Comparison of ENCODE assay signal across 11 cellular contexts in the genomic region with DNA sequence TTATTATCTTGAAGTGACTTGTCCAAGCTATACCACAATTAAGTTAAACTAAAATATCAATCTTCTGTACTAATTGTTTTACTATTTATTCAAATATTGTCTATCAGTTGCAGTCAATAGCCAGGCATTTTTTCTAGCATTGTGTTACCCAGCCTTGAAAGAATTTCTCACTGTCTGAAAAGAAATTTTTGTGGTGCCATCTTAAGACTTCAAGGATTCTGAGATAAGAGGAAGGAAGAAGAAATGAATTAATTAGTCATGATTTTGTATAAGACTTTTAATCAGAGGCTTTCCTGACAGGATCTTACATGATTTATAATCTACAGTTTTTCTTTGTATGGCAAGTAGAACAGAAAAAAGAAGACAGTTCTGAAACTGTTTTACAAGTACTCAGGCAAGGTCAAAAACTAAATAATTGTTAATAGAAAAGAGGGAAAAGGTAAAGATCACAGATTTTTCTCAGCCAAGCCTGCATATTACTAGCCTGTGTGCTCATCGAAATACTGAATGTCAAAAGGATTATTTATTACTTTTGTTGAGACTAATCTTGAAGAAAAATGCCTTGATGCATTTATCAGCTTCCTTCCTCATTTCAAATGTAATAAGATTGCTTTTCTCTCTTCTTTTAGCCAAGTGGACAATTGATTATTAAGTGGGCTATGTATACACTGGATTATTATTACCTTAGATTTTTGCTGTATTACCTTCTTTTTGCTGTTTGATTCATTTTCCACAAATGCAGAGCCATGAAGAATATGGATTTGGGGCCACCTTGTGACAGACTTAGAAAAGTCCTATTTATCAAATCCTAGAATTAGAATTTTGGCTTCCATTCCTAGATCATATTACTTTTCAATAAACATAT. TPM values are rescaled to one million over a fixed set of nuclear protein-coding genes. Genes with fewer than 3 reads are reported as not detected.
DNase-seq lines count a peak whose midpoint lies in the region; ATAC-seq and TF ChIP-seq lines count a peak whose summit lies in the region.
"Had no signal": no experiment of that assay in that cellular context is flagged by ENCODE, and none has a peak within 500 bp of the region (broad histone marks: within the 10 kb centered on the region; RNA-seq: fewer than 3 reads in every experiment).

No MANE protein-coding gene starts in this region.

- no peak for ATAC-seq in left lung
- no peak for ATAC-seq in HG02884 (IDR thresholded peaks at IDR 0.05; ENCODE audit: unreplicated experiment)
- ATAC-seq in HG02973 (IDR thresholded peaks at IDR 0.05; ENCODE audit: unreplicated experiment): no peak

- DNase-seq in BJ (ENCODE audit: low read depth): no peak
- peak; percentile 67 for DNase-seq in HT-29 (ENCODE audit: low spot score)
- DNase-seq in amniotic stem cell (lab: John Stamatoyannopoulos, UW): peak; percentile 32
- no peak for DNase-seq in left lung
- DNase-seq in SK-N-DZ (ENCODE audit: low spot score): no peak
- DNase-seq in NCI-H2029 treated with DMSO at 0.1 percent for 48 hours (lab: John Stamatoyannopoulos, UW): no peak
- DNase-seq: activated CD8-positive, alpha-beta memory T cell treated with anti-CD3 and anti-CD28 coated beads, Interleukin-2, amount 50 U/mL, for 4 hours; esophagus squamous epithelium had no signal

- H3K4me3 ChIP-seq in BJ (ENCODE audit: low read depth, low read length) (no peak overlapping the region), left lung (no peak overlapping the region)
- H3K4me3 ChIP-seq: esophagus squamous epithelium had no signal

- POLR2A ChIA-PET in BJ (lab: Charles Lee): no interaction called here

- intact Hi-C loops in left lung (cut with DNase I): no loop called here

- H3K36me3 ChIP-seq in BJ (ENCODE audit: control insufficient read depth, insufficient read depth, low read length) (no peaks in the 10 kb centered on the region), left lung (no peaks in the 10 kb centered on the region)
- H3K36me3 ChIP-seq: esophagus squamous epithelium had no signal

- TF ChIP-seq CTCF in BJ (IDR thresholded peaks at IDR 0.05; ENCODE audit: insufficient read depth, low read depth, low read length): peak; percentile 43
- TF ChIP-seq CTCF in left lung (IDR thresholded peaks at IDR 0.05): peak; percentile 15 to 20

- no peaks in the 10 kb centered on the region for H3K9me3 ChIP-seq in left lung
- H3K9me3 ChIP-seq: esophagus squamous epithelium had no signal

- CTCF ChIA-PET in BJ (lab: Yijun Ruan, JAX): interaction anchor here (0.8 to 2.8 kb wide), 12 partner anchors 9 to 349 kb away, joined by 3 to 21 read pairs (median 4); no protein-coding TSS in a partner anchor

- peaks cover 0 to 6% of the 10 kb centered on the region in 2 donors for H3K4me1 ChIP-seq in left lung
- H3K4me1 ChIP-seq: esophagus squamous epithelium, parathyroid adenoma had no signal

- H3K27ac ChIP-seq in left lung: no peak overlapping the region
- H3K27ac ChIP-seq: esophagus squamous epithelium, parathyroid adenoma had no signal

- H3K27me3 ChIP-seq in BJ (ENCODE audit: control insufficient read depth, insufficient read depth, low read length) (no peaks in the 10 kb centered on the region), left lung (no peaks in the 10 kb centered on the region)
- H3K27me3 ChIP-seq: esophagus squamous epithelium had no signal

RNA-seq across cellular contexts. Expression of a gene that starts 53.8 kb away (rescaled TPM):
- 0.53 and 1.0 TPM in 2 replicates for polyA plus RNA-seq in BJ (2011; rRNA removed)
- 0.21 TPM in 1 of 2 replicates, not detected in the other for polyA minus RNA-seq in BJ (2011; rRNA and poly(A)+ RNA removed)
- 3.6 and 5.2 TPM in 2 replicates for total RNA-seq in HT-29 (2014; rRNA removed; shearing (Covaris generic))
- total RNA-seq in left lung: 10 to 100 TPM in 1 of 2 donors, 1 to 10 TPM in 1; 4.1 to 39.0 TPM
- polyA plus RNA-seq in SK-N-DZ (2014; cell fraction: cytosol; rRNA removed): not detected in 2 replicates
- 0.29 TPM in 1 of 2 replicates, not detected in the other for polyA plus RNA-seq in SK-N-DZ (2014; cell fraction: nucleus; rRNA removed)

RNA-seq across cellular contexts. Expression of a gene that starts 58.8 kb away (rescaled TPM):
- polyA plus RNA-seq in BJ (2011; rRNA removed): not detected in 2 replicates
- polyA minus RNA-seq in BJ (2011; rRNA and poly(A)+ RNA removed): not detected in 2 replicates
- 0.37 and 1.1 TPM in 2 replicates for total RNA-seq in HT-29 (2014; rRNA removed; shearing (Covaris generic))
- 1 to 10 TPM; 1.8 to 3.6 TPM for total RNA-seq in left lung
- polyA plus RNA-seq in SK-N-DZ (2014; cell fraction: cytosol; rRNA removed): not detected in 2 replicates
- polyA plus RNA-seq in SK-N-DZ (2014; cell fraction: nucleus; rRNA removed): not detected in 2 replicates
- total RNA-seq: esophagus squamous epithelium had no signal

Comparison
In these comparisons a context has a peak if more than half of its experiments do, and no peak if none do; other contexts are left out.
1. DNase-seq: peak in HT-29 (single experiment) and amniotic stem cell (single experiment); none in BJ (single experiment), left lung (0 of 2), SK-N-DZ (single experiment) and NCI-H2029 treated with DMSO at 0.1 percent for 48 hours (single experiment).